In the genomic region with DNA sequence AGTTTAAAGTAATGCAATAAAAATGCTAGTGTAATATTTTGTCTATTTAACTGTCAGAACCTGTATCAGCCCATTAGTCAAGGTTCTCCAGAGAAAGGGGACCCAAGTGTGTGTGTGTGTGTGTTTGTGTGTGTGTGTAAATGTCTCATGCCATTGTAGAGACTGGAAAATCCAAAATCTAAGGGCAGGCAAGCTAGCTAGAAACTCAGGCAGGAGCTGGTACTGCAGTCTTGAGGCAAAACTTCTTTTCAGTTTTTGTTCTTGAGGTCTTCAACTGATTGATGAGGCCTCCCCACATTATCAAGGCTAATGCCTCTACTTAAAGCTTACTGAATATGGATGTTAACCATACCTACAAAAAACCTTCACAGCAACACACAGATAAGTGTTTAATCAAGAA, we compare ENCODE assay signal across 28 cellular contexts.
DNase-seq lines count a peak whose midpoint lies in the region; ATAC-seq and TF ChIP-seq lines count a peak whose summit lies in the region.
"Had no signal": no experiment of that assay in that cellular context is flagged by ENCODE, and none has a peak within 500 bp of the region (broad histone marks: within the 10 kb centered on the region; RNA-seq: fewer than 3 reads in every experiment).

No MANE protein-coding gene starts in this region.

- no peaks in the 10 kb centered on the region for H3K27me3 Mint-ChIP-seq in chondrocyte (ENCODE audit: low read depth)
- no peaks in the 10 kb centered on the region for H3K27me3 Mint-ChIP-seq in mesothelial cell of epicardium (ENCODE audit: low read depth)
- no peaks in the 10 kb centered on the region for H3K27me3 Mint-ChIP-seq in activated T-helper 1 cell treated with anti-CD3 and anti-CD28 coated beads, Interleukin-12 subunit alpha, Interleukin-12 subunit beta, Interleukin-2, Interleukin-4 antibody, amounts not matched to agents 30 ng/mL and 10 ng/mL and 1 ng/mL, durations not matched to agents 14 hours and 24 hours and 36 hours (ENCODE audit: insufficient read depth)
- H3K27me3 Mint-ChIP-seq: activated B cell treated with CpG ODN at 0.5 μM for 24 hours; activated CD4-positive, alpha-beta memory T cell treated with anti-CD3 and anti-CD28 coated beads, Interleukin-2, amount 10 ng/mL, durations not matched to agents 7 days and 5 days; CD4-positive, alpha-beta T cell; IgD-negative memory B cell; stimulated activated naive CD8-positive, alpha-beta T cell treated with anti-CD3 and anti-CD28 coated beads, Interleukin-15, Interleukin-2, amounts not matched to agents 100 ng/mL and 50 ng/mL, for 24 hours had no signal

- peaks cover 20% of the 10 kb centered on the region for H3K4me1 ChIP-seq in HEK293 (ENCODE audit: control insufficient read depth, insufficient read depth, low read length)
- H3K4me1 ChIP-seq: spleen had no signal

- H3K9me3 ChIP-seq in HEK293 (ENCODE audit: control insufficient read depth, insufficient read depth, low read depth, low read length): no peaks in the 10 kb centered on the region
- H3K9me3 ChIP-seq: gastrocnemius medialis, spleen, thyroid gland had no signal

- no peak overlapping the region for H3K4me3 ChIP-seq in HEK293 (ENCODE audit: low read depth, low read length)
- H3K4me3 ChIP-seq: dorsolateral prefrontal cortex, gastrocnemius medialis, spleen, thyroid gland had no signal

- no peak; the same call in 1 of the 2 replicates for TF ChIP-seq CTCF in C4-2B (conservative IDR thresholded peaks at IDR 0.05)
- no peak for TF ChIP-seq CTCF in HEK293 (tag by site-specific recombination; IDR thresholded peaks at IDR 0.05)
- TF ChIP-seq CTCF in chondrocyte (IDR thresholded peaks at IDR 0.05): peak; percentile 23
- TF ChIP-seq CTCF in mesothelial cell of epicardium (IDR thresholded peaks at IDR 0.05; ENCODE audit: unreplicated experiment): peak; percentile 42

- no peaks in the 10 kb centered on the region for H3K36me3 Mint-ChIP-seq in chondrocyte (ENCODE audit: low read depth)
- H3K36me3 Mint-ChIP-seq in mesothelial cell of epicardium: no peaks in the 10 kb centered on the region
- no peaks in the 10 kb centered on the region for H3K36me3 Mint-ChIP-seq in activated T-helper 1 cell treated with anti-CD3 and anti-CD28 coated beads, Interleukin-12 subunit alpha, Interleukin-12 subunit beta, Interleukin-2, Interleukin-4 antibody, amounts not matched to agents 30 ng/mL and 10 ng/mL and 1 ng/mL, durations not matched to agents 14 hours and 24 hours and 36 hours (ENCODE audit: low read depth)
- H3K36me3 Mint-ChIP-seq: IgD-negative memory B cell had no signal

- intact Hi-C loops in activated T-helper 1 cell treated with anti-CD3 and anti-CD28 coated beads, Interleukin-12 subunit alpha, Interleukin-12 subunit beta, Interleukin-2, Interleukin-4 antibody, amounts not matched to agents 30 ng/mL and 10 ng/mL and 1 ng/mL, durations not matched to agents 14 hours and 24 hours and 36 hours (cut with micrococcal nuclease): no loop called here

- no peak overlapping the region for H3K4me3 Mint-ChIP-seq in chondrocyte (ENCODE audit: unreplicated experiment)
- no peak overlapping the region for H3K4me3 Mint-ChIP-seq in mesothelial cell of epicardium
- H3K4me3 Mint-ChIP-seq in activated T-helper 1 cell treated with anti-CD3 and anti-CD28 coated beads, Interleukin-12 subunit alpha, Interleukin-12 subunit beta, Interleukin-2, Interleukin-4 antibody, amounts not matched to agents 30 ng/mL and 10 ng/mL and 1 ng/mL, durations not matched to agents 14 hours and 24 hours and 36 hours: no peak overlapping the region
- H3K4me3 Mint-ChIP-seq: activated B cell treated with CpG ODN at 0.5 μM for 24 hours; activated CD4-positive, alpha-beta memory T cell treated with anti-CD3 and anti-CD28 coated beads, Interleukin-2, amount 10 ng/mL, durations not matched to agents 7 days and 5 days; CD4-positive, alpha-beta T cell; IgD-negative memory B cell; nephron progenitor cell; stimulated activated naive CD8-positive, alpha-beta T cell treated with anti-CD3 and anti-CD28 coated beads, Interleukin-15, Interleukin-2, amounts not matched to agents 100 ng/mL and 50 ng/mL, for 24 hours had no signal

- H3K27ac ChIP-seq in C4-2B (peak overlapping the region; percentile 75; the same call in 1 of the 2 replicates), HEK293 (ENCODE audit: extremely low read depth, low read depth, low read length) (no peak overlapping the region)
- H3K27ac ChIP-seq: dorsolateral prefrontal cortex, epithelial cell of prostate, gastrocnemius medialis, spleen, thyroid gland had no signal

- H3K9me3 Mint-ChIP-seq in chondrocyte (ENCODE audit: low read depth): no peaks in the 10 kb centered on the region
- H3K9me3 Mint-ChIP-seq in mesothelial cell of epicardium: no peaks in the 10 kb centered on the region
- peaks cover 10% of the 10 kb centered on the region for H3K9me3 Mint-ChIP-seq in activated T-helper 1 cell treated with anti-CD3 and anti-CD28 coated beads, Interleukin-12 subunit alpha, Interleukin-12 subunit beta, Interleukin-2, Interleukin-4 antibody, amounts not matched to agents 30 ng/mL and 10 ng/mL and 1 ng/mL, durations not matched to agents 14 hours and 24 hours and 36 hours
- H3K9me3 Mint-ChIP-seq: activated B cell treated with CpG ODN at 0.5 μM for 24 hours, nephron progenitor cell had no signal

- peaks cover 16% of the 10 kb centered on the region for H3K4me1 Mint-ChIP-seq in chondrocyte (ENCODE audit: low read depth)
- no peaks in the 10 kb centered on the region for H3K4me1 Mint-ChIP-seq in mesothelial cell of epicardium
- no peaks in the 10 kb centered on the region for H3K4me1 Mint-ChIP-seq in activated T-helper 1 cell treated with anti-CD3 and anti-CD28 coated beads, Interleukin-12 subunit alpha, Interleukin-12 subunit beta, Interleukin-2, Interleukin-4 antibody, amounts not matched to agents 30 ng/mL and 10 ng/mL and 1 ng/mL, durations not matched to agents 14 hours and 24 hours and 36 hours (ENCODE audit: low read depth)
- H3K4me1 Mint-ChIP-seq: activated CD4-positive, alpha-beta memory T cell treated with anti-CD3 and anti-CD28 coated beads, Interleukin-2, amount 10 ng/mL, durations not matched to agents 7 days and 5 days; nephron progenitor cell had no signal

- ATAC-seq in HG03139 (IDR thresholded peaks at IDR 0.05; ENCODE audit: unreplicated experiment): no peak
- ATAC-seq in HG02588 (IDR thresholded peaks at IDR 0.05; ENCODE audit: unreplicated experiment): no peak
- ATAC-seq: gastrocnemius medialis had no signal

- H3K36me3 ChIP-seq in HEK293 (ENCODE audit: control insufficient read depth in 2 of 2, insufficient read depth in 1 of 2, low read length in 2 of 2): no peaks in the 10 kb centered on the region
- H3K36me3 ChIP-seq: gastrocnemius medialis, spleen, thyroid gland had no signal

- H3K27ac Mint-ChIP-seq in chondrocyte (ENCODE audit: unreplicated experiment): no peak overlapping the region
- H3K27ac Mint-ChIP-seq in mesothelial cell of epicardium: no peak overlapping the region
- no peak overlapping the region for H3K27ac Mint-ChIP-seq in activated T-helper 1 cell treated with anti-CD3 and anti-CD28 coated beads, Interleukin-12 subunit alpha, Interleukin-12 subunit beta, Interleukin-2, Interleukin-4 antibody, amounts not matched to agents 30 ng/mL and 10 ng/mL and 1 ng/mL, durations not matched to agents 14 hours and 24 hours and 36 hours
- H3K27ac Mint-ChIP-seq: activated B cell treated with CpG ODN at 0.5 μM for 24 hours; activated CD4-positive, alpha-beta memory T cell treated with anti-CD3 and anti-CD28 coated beads, Interleukin-2, amount 10 ng/mL, durations not matched to agents 7 days and 5 days; CD4-positive, alpha-beta T cell; IgD-negative memory B cell; nephron progenitor cell; stimulated activated naive CD8-positive, alpha-beta T cell treated with anti-CD3 and anti-CD28 coated beads, Interleukin-15, Interleukin-2, amounts not matched to agents 100 ng/mL and 50 ng/mL, for 24 hours had no signal

- POLR2A ChIA-PET in HEK293 (lab: Yijun Ruan, JAX): no interaction called here

- DNase-seq in chondrocyte (ENCODE audit: low spot score) (no peak), mesothelial cell of epicardium (ENCODE audit: low spot score in 2 of 2, unreplicated experiment in 2 of 2) (no peak), dedifferentiated amniotic fluid mesenchymal stem cell (ENCODE audit: extremely low spot score) (no peak)
- DNase-seq in activated T-helper 1 cell treated with anti-CD3 and anti-CD28 coated beads, Interleukin-12 subunit alpha, Interleukin-12 subunit beta, Interleukin-2, Interleukin-4 antibody, amounts not matched to agents 30 ng/mL and 10 ng/mL and 1 ng/mL, durations not matched to agents 14 hours and 24 hours and 36 hours (ENCODE audit: low spot score): no peak
- DNase-seq: activated B cell treated with CpG ODN at 0.5 μM for 24 hours; activated CD4-positive, alpha-beta memory T cell treated with anti-CD3 and anti-CD28 coated beads, Interleukin-2, amount 10 ng/mL, durations not matched to agents 7 days and 5 days; activated naive CD4-positive, alpha-beta T cell; activated T-cell treated with anti-CD3 and anti-CD28 coated beads for 4 hours; caudate nucleus; CD4-positive, alpha-beta T cell; DMS79; dorsolateral prefrontal cortex; gastrocnemius medialis; hypothalamus; NCI-H1436; NCI-H524; nephron progenitor cell; RPMI8226; spleen; stimulated activated CD4-positive, alpha-beta T cell treated with anti-CD3 and anti-CD28 coated beads, Interleukin-4, amount 100 ng/mL, for 1 hour; thyroid gland had no signal

- CTCF ChIA-PET in HEK293 (lab: Yijun Ruan, JAX): interaction anchor here (0.7 kb wide), 1 partner anchor 72 kb away, joined by 3 read pairs; no protein-coding TSS in a partner anchor

TF ChIP-seq in HEK293, 187 proteins besides CTCF, POLR2A, EP300 and RAD21:
- TF ChIP-seq ZNF514 (tag by site-specific recombination; IDR thresholded peaks at IDR 0.05) (no peak), ZNF10 (tag by site-specific recombination; IDR thresholded peaks at IDR 0.05) (0 out of 2 replicates have a peak, but pooled peaks have one; percentile 17)

Comparison
In these comparisons a context has a peak if more than half of its experiments do, and no peak if none do; other contexts are left out.
1. CTCF ChIP-seq: peak in chondrocyte (single experiment) and mesothelial cell of epicardium (single experiment); none in C4-2B (single experiment) and HEK293 (single experiment).